ENCODE assay signal across 11 cellular contexts in genomic region chr7:77710067-77710466, GRCh38.
"Had no signal": no experiment of that assay in that cellular context is flagged by ENCODE, and none has a peak within 500 bp of the region (broad histone marks: within the 10 kb centered on the region; RNA-seq: fewer than 3 reads in every experiment).

No MANE protein-coding gene starts in this region.

- ATAC-seq: heart left ventricle, left lobe of liver had no signal

- DNase-seq: activated CD4-positive, alpha-beta T cell treated with anti-CD3 and anti-CD28 coated beads for 4 hours; activated CD8-positive, alpha-beta memory T cell treated with anti-CD3 and anti-CD28 coated beads for 24 hours; activated T-cell treated with anti-CD3 and anti-CD28 coated beads, Interleukin-2, amount 50 U/mL, for 1 hour; heart left ventricle; islet precursor cell; mammary epithelial cell; posterior cingulate gyrus; substantia nigra; T-helper 9 cell; transverse colon had no signal
